ENCODE assay signal across 8 cellular contexts in genomic region chr19:10461047-10461949, GRCh38. TPM values are rescaled to one million over a fixed set of nuclear protein-coding genes. Genes with fewer than 3 reads are reported as not detected.
DNase-seq lines count a peak whose midpoint lies in the region; ATAC-seq and TF ChIP-seq lines count a peak whose summit lies in the region.

No MANE protein-coding gene starts in this region.

- H3K4me3 ChIP-seq in OCI-LY7 (ENCODE audit: low read depth, low read length, poor library complexity, severe bottlenecking), result no peak overlapping the region
- peak overlapping the region; percentile 21 to 62 (median 40) for H3K4me3 ChIP-seq in esophagus squamous epithelium

- no peak overlapping the region; the same call in 1 of the 2 replicates for H3K4me2 ChIP-seq in OCI-LY7 (ENCODE audit: low read length)

- H4K20me1 ChIP-seq in OCI-LY7 (ENCODE audit: insufficient read depth, low read length), result no peaks in the 10 kb centered on the region

- H3K36me3 ChIP-seq in OCI-LY7 (ENCODE audit: insufficient read depth, low read length), result peaks cover 72% of the 10 kb centered on the region
- peaks cover 0 to 33% (median 0%) of the 10 kb centered on the region in 3 donors for H3K36me3 ChIP-seq in esophagus squamous epithelium

- no peaks in the 10 kb centered on the region for H3K9me3 ChIP-seq in OCI-LY7 (ENCODE audit: low read length)
- no peaks in the 10 kb centered on the region for H3K9me3 ChIP-seq in esophagus squamous epithelium

- H3K27ac ChIP-seq in OCI-LY7 (ENCODE audit: low read depth, low read length, poor library complexity, severe bottlenecking), result no peak overlapping the region
- peak overlapping the region in 1 of 4 donors; percentile 9 for H3K27ac ChIP-seq in esophagus squamous epithelium

- no peaks in the 10 kb centered on the region for H3K79me2 ChIP-seq in OCI-LY7 (ENCODE audit: insufficient read depth, low read depth, low read length)

- WGBS in esophagus squamous epithelium, 2 donors, result 4 to 7% methylated on average over 3 to 15 of the region's 45 CpGs

- no peaks in the 10 kb centered on the region for H3K27me3 ChIP-seq in esophagus squamous epithelium

- DNase-seq in NCI-H1417 (lab: John Stamatoyannopoulos, UW), result peak; percentile 78 to 85 (median 79)
- DNase-seq in NCI-H1417 treated with DMSO at 0.1 percent for 48 hours (lab: John Stamatoyannopoulos, UW), result no peak
- peak; percentile 84 for DNase-seq in OCI-LY7 (ENCODE audit: low spot score)
- DNase-seq in activated T-cell treated with anti-CD3 and anti-CD28 coated beads, Interleukin-2, amount 50 U/mL, for 48 hours, result peak; percentile 95 to 96
- peak; percentile 79 for DNase-seq in esophagus squamous epithelium (lab: John Stamatoyannopoulos, UW)
- DNase-seq in myocyte (ENCODE audit: low read depth), result peak; percentile 86
- DNase-seq in stimulated activated CD8-positive, alpha-beta memory T cell treated with anti-CD3 and anti-CD28 coated beads, Interleukin-4, amount 100 ng/mL, for 4 hours (ENCODE audit: low read depth in 2 of 2, low spot score in 1 of 2), result peak; percentile 61

- H3K9me2 ChIP-seq in OCI-LY7 (ENCODE audit: insufficient read depth, low read length), result no peaks in the 10 kb centered on the region

- no peak for TF ChIP-seq POLR2A in esophagus squamous epithelium (IDR thresholded peaks at IDR 0.05)

- POLR2A ChIA-PET in OCI-LY7 (lab: Charles Lee), result interaction anchor here (0.6 to 1.0 kb wide), 5 partner anchors 9 to 185 kb away, joined by 3 to 9 read pairs (median 4); no protein-coding TSS in a partner anchor

- CTCF ChIA-PET in OCI-LY7 (lab: Charles Lee; ENCODE audit: unreplicated experiment), result no interaction called here

- intact Hi-C loops in OCI-LY7 (cut with micrococcal nuclease; ENCODE audit: unreplicated experiment), result no loop called here
- intact Hi-C loops in esophagus squamous epithelium (cut with DNase I), result no loop called here

- H3K4me1 ChIP-seq in OCI-LY7 (ENCODE audit: insufficient read depth, low read length, poor library complexity, severe bottlenecking), result no peaks in the 10 kb centered on the region
- H3K4me1 ChIP-seq in esophagus squamous epithelium, result peaks cover 0 to 14% (median 7%) of the 10 kb centered on the region in 3 donors

- peak; percentile 77 for ATAC-seq in HG03159 (IDR thresholded peaks at IDR 0.05; ENCODE audit: unreplicated experiment)

- no peak overlapping the region for H2AFZ ChIP-seq in OCI-LY7 (ENCODE audit: low read length)

- TF ChIP-seq CTCF in OCI-LY7 (conservative IDR thresholded peaks at IDR 0.05; ENCODE audit: low read length) (no peak), esophagus squamous epithelium (IDR thresholded peaks at IDR 0.05) (no peak)

- no TSS peak for BruUV-seq in OCI-LY7 (replicated peaks; lab: Mats Ljungman, UMichigan)

RNA-seq across cellular contexts. Expression of gene PDE4A, which starts 41.0 kb away (rescaled TPM):
- 9.4 and 16.4 TPM in 2 replicates for total RNA-seq in OCI-LY7 (2014; rRNA removed; shearing (Covaris generic))
- total RNA-seq in OCI-LY7 (2022) (42.4 and 45.1 TPM in 2 replicates), esophagus squamous epithelium (1 to 10 TPM in 3 of 4 donors, under 1 TPM in 1; 0.87 to 7.1 (median 2.3) TPM), myocyte (1.1 and 1.2 TPM in 2 replicates)
- polyA plus RNA-seq in myocyte (2012), result 4.7 TPM

RNA-seq across cellular contexts. Expression of gene KEAP1, which starts 41.9 kb away (rescaled TPM):
- 65.9 and 68.9 TPM in 2 replicates for total RNA-seq in OCI-LY7 (2014; rRNA removed; shearing (Covaris generic))
- total RNA-seq in OCI-LY7 (2022) (64.9 and 93.5 TPM in 2 replicates), esophagus squamous epithelium (10 to 100 TPM; 66.2 to 86.9 (median 76.4) TPM), myocyte (80.2 and 102 TPM in 2 replicates)
- polyA plus RNA-seq in myocyte (2012), result 86.3 TPM

RNA-seq across cellular contexts. Expression of gene S1PR5, which starts 55.9 kb away (rescaled TPM):
- total RNA-seq in OCI-LY7 (2014; rRNA removed; shearing (Covaris generic)), result not detected in 2 replicates
- total RNA-seq in OCI-LY7 (2022) (not detected in 2 replicates), esophagus squamous epithelium (10 to 100 TPM in 3 of 4 donors, 1 to 10 TPM in 1; 8.9 to 27.2 (median 16.3) TPM), myocyte (0.21 and 1.1 TPM in 2 replicates)
- polyA plus RNA-seq in myocyte (2012), result 0.09 TPM

RNA-seq across cellular contexts. Expression of gene CDC37, which starts 58.0 kb away (rescaled TPM):
- total RNA-seq in OCI-LY7 (2014; rRNA removed; shearing (Covaris generic)), result 332 and 345 TPM in 2 replicates
- total RNA-seq in OCI-LY7 (2022) (269 and 271 TPM in 2 replicates), esophagus squamous epithelium (100 to 1,000 TPM; 128 to 171 (median 152) TPM), myocyte (200 and 201 TPM in 2 replicates)
- polyA plus RNA-seq in myocyte (2012), result 230 TPM
